In the genomic region with DNA sequence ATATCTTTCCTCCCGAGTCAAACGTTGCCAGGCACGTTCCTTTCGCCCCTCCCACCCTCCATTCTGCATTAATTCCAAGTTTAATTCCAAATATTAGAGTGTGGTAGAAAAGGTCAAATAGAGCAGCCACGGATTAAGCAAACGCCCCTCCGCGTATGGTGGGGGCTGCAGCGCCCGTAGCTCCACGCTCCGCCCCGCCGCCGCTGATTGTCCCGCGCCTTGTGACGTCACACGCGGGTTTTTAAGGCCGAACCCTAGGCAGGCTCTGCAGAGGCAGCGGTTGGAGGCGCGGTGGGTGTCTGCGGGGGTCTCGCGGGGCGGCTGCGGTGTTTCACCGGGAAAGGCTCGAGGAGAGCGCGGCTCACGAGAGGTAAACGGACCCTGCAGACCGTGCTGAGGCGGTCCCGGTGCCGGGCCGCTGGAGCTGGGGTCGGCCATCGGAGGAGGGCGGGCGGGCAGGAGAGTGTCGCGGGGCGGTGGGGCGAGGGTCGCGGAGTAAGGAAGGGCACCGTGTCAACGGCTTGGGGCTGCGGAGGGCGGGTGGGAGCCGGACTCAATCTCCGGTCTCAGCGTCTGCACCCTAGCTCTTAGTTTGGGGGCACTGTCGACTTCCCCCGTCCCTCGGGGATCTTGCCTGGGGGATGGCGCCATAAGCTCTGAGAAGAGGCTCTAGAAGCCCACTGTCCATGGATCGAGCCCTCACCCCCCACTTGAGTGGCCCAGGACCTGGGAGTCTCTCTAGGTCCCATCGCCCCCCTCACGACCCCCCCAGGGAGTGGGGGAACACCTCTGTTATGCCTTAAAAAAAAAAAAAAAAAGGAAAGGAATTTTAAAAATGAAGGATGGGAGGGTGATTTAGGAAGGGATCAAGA, we compare ENCODE assay signal across 8 cellular contexts. TPM values are rescaled to one million over a fixed set of nuclear protein-coding genes. Genes with fewer than 3 reads are reported as not detected.
A peak's percentile ranks its signal among the peaks of the same experiment; 100 is the strongest.
DNase-seq lines count a peak whose midpoint lies in the region; ATAC-seq, FAIRE-seq and TF ChIP-seq lines count a peak whose summit lies in the region.

A gene with protein sequence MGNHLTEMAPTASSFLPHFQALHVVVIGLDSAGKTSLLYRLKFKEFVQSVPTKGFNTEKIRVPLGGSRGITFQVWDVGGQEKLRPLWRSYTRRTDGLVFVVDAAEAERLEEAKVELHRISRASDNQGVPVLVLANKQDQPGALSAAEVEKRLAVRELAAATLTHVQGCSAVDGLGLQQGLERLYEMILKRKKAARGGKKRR (plus strand): TSS at position 270 of the 872 bp plus-strand sequence. CDS start 740 bp downstream, outside the sequence.

- H3K18ac ChIP-seq in H1 (ENCODE audit: extremely low read depth, low read length) = peak within 1 kb of the TSS; percentile 83
- H3K18ac ChIP-seq in mesendoderm (ENCODE audit: low read length) = peak within 1 kb of the TSS; percentile 69

- H2AFZ ChIP-seq in H1 (ENCODE audit: low read length) = peak within 1 kb of the TSS; percentile 92

- H3K4me3 ChIP-seq in H1 (ENCODE audit: extremely low read depth in 1 of 4, insufficient read depth in 2 of 4, low read depth in 3 of 4, low read length in 4 of 4) (peak within 1 kb of the TSS; percentile 60 to 82 (median 75)), mesendoderm (ENCODE audit: low read length) (peak within 1 kb of the TSS; percentile 89)

- FAIRE-seq in H1 (lab: Jason Lieb, UNC) = no peak

- no peaks in the 10 kb centered on the region for H3K27me3 ChIP-seq in H1 (replicated peaks in 1 of 4; ENCODE audit: control insufficient read depth in 3 of 4, extremely low read depth in 1 of 4, insufficient read depth in 3 of 4, low read length in 3 of 4)
- H3K27me3 ChIP-seq in mesendoderm (ENCODE audit: insufficient read depth, low read length, poor library complexity) = no peaks in the 10 kb centered on the region

- TF ChIP-seq EP300 in H1 (IDR thresholded peaks at IDR 0.05; ENCODE audit: borderline replicate concordance in 1 of 2, low read depth in 2 of 2, low read length in 2 of 2) = no peak

- H3K9me3 Mint-ChIP-seq in Calu3 (ENCODE audit: low read depth, unreplicated experiment) = no peaks in the 10 kb centered on the region

- H3K23ac ChIP-seq in H1 (ENCODE audit: insufficient read length) (no peak within 1 kb of the TSS), mesendoderm (ENCODE audit: low read length) (peak within 1 kb of the TSS; percentile 70)

- peak within 1 kb of the TSS; percentile 62 for H3K27ac Mint-ChIP-seq in Calu3 (ENCODE audit: unreplicated experiment)

- H3K14ac ChIP-seq in H1 (ENCODE audit: insufficient read length) = no peak within 1 kb of the TSS

- H3K79me1 ChIP-seq in H1 (ENCODE audit: low read depth, low read length) (no peaks in the 10 kb centered on the region; the same call in 1 of the 2 replicates), mesendoderm (ENCODE audit: low read length) (peaks cover 13% of the 10 kb centered on the region)

- H3K4me1 Mint-ChIP-seq in Calu3 (ENCODE audit: low read depth, unreplicated experiment) = peaks cover 13% of the 10 kb centered on the region

- peaks cover 2% of the 10 kb centered on the region; the same call in 1 of the 2 replicates for H3K23me2 ChIP-seq in H1 (ENCODE audit: low read depth, low read length)

- H3K36me3 Mint-ChIP-seq in Calu3 (ENCODE audit: insufficient read depth, unreplicated experiment) = peaks cover 13% of the 10 kb centered on the region

- WGBS in H1 (ENCODE audit: extremely low coverage in 1 of 2, insufficient coverage in 1 of 2, insufficient read length in 1 of 2, insufficient replicate concordance in 2 of 2, low coverage in 1 of 2, low lambda C conversion rate in 2 of 2, missing lambda C conversion rate in 1 of 2), 2 experiments = 1% methylated on average over 39 of the region's 64 CpGs; no CpG with 5 or more reads in 1 of the 2 experiments
- no CpG with 5 or more reads among the region's 64 CpGs for WGBS in mesendoderm (ENCODE audit: extremely low coverage, insufficient coverage, low lambda C conversion rate)

- TSS peak; percentile 67 for BruUV-seq in Calu3 (replicated peaks; lab: Mats Ljungman, UMichigan)

- intact Hi-C loops in Calu3 (cut with micrococcal nuclease; ENCODE audit: unreplicated experiment) = no loop called here

- H2BK12ac ChIP-seq in H1 (ENCODE audit: low read depth, low read length) = peak within 1 kb of the TSS; percentile 33; the same call in 1 of the 2 replicates

- CTCF ChIA-PET in Calu3 (lab: Charles Lee) = interaction anchor here (0.6 to 7.2 kb wide), 13 partner anchors 11 to 486 kb away, joined by 3 to 88 read pairs (median 4); a partner anchor contains a TSS
- CTCF ChIA-PET in H1 (lab: Charles Lee; ENCODE audit: partially characterized antibody) = interaction anchor here (0.5 to 14.9 kb wide), 11 partner anchors 11 to 265 kb away, joined by 3 to 296 read pairs (median 4); a partner anchor contains a TSS

- H4K8ac ChIP-seq in H1 (ENCODE audit: extremely low read depth, insufficient read depth, low read length) = peak within 1 kb of the TSS; percentile 87
- no peak within 1 kb of the TSS for H4K8ac ChIP-seq in mesendoderm (ENCODE audit: low read depth, low read length)

- peak; percentile 76 to 92 for TF ChIP-seq POLR2A in H1 (IDR thresholded peaks at IDR 0.05; ENCODE audit: control extremely low read depth in 1 of 2, low read depth in 2 of 2, low read length in 2 of 2)

- H3K4me2 ChIP-seq in H1 (ENCODE audit: insufficient read depth in 1 of 2, low read depth in 2 of 2, low read length in 2 of 2) (peak within 1 kb of the TSS; percentile 68 to 80), mesendoderm (ENCODE audit: low read length) (peak within 1 kb of the TSS; percentile 79)

- H3K4me3 Mint-ChIP-seq in Calu3 (ENCODE audit: low read depth, unreplicated experiment) = peak within 1 kb of the TSS; percentile 81

- POLR2A ChIA-PET in H1 (lab: Charles Lee; ENCODE audit: partially characterized antibody) = interaction anchor here (0.5 to 15.1 kb wide), 17 partner anchors 9 to 278 kb away, joined by 3 to 184 read pairs (median 6); a partner anchor contains a TSS

- no peak within 1 kb of the TSS for H2BK20ac ChIP-seq in H1 (ENCODE audit: low read length)

- peak within 1 kb of the TSS; percentile 62 for H3K4ac ChIP-seq in H1 (replicated peaks; ENCODE audit: insufficient read length, low read depth, low read length)
- peak within 1 kb of the TSS; percentile 25 for H3K4ac ChIP-seq in mesendoderm (ENCODE audit: low read depth, low read length)

- H3K27me3 Mint-ChIP-seq in Calu3 (ENCODE audit: unreplicated experiment) = no peaks in the 10 kb centered on the region

- H3K79me2 ChIP-seq in H1 (ENCODE audit: control insufficient read depth in 1 of 2, insufficient read depth in 2 of 2, low read length in 2 of 2) = no peaks in the 10 kb centered on the region
- peaks cover 31% of the 10 kb centered on the region for H3K79me2 ChIP-seq in mesendoderm (ENCODE audit: control insufficient read depth, insufficient read depth, low read length)

- H4K20me1 ChIP-seq in H1 (replicated peaks in 1 of 2; ENCODE audit: control insufficient read depth in 1 of 2, insufficient read depth in 2 of 2, low read length in 2 of 2) = no peaks in the 10 kb centered on the region

- no peak within 1 kb of the TSS for H2BK15ac ChIP-seq in H1 (ENCODE audit: low read length)
- no peak within 1 kb of the TSS for H2BK15ac ChIP-seq in mesendoderm (replicated peaks; ENCODE audit: low read depth)

- H3K9me3 ChIP-seq in H1 (ENCODE audit: insufficient read depth in 2 of 2, low read depth in 1 of 2, low read length in 1 of 2) = no peaks in the 10 kb centered on the region

- TF ChIP-seq CTCF in Calu3 (IDR thresholded peaks at IDR 0.05; ENCODE audit: unreplicated experiment) (no peak), H1 (IDR thresholded peaks at IDR 0.05; ENCODE audit: control extremely low read depth in 1 of 3, insufficient read depth in 1 of 3, low read depth in 1 of 3, low read length in 3 of 3) (no peak)

- no peak for TF ChIP-seq RAD21 in H1 (IDR thresholded peaks at IDR 0.05 in 1 of 2, conservative IDR thresholded peaks at IDR 0.05 in 1 of 2; ENCODE audit: low read depth in 2 of 2, low read length in 2 of 2)

- H2BK5ac ChIP-seq in H1 (ENCODE audit: low read depth, low read length) = no peak within 1 kb of the TSS
- H2BK5ac ChIP-seq in mesendoderm (ENCODE audit: low read length) = peak within 1 kb of the TSS; percentile 66

- ATAC-seq in HG03521 (IDR thresholded peaks at IDR 0.05; ENCODE audit: unreplicated experiment) (peak; percentile 46), GM18873 (IDR thresholded peaks at IDR 0.05; ENCODE audit: low FRiP score, unreplicated experiment) (no peak)

- H4K5ac ChIP-seq in H1 (ENCODE audit: insufficient read length, low read depth, low read length) (no peak within 1 kb of the TSS), mesendoderm (ENCODE audit: low read length) (no peak within 1 kb of the TSS)

- H3K27ac ChIP-seq in H1 (ENCODE audit: low read depth, low read length) (peak within 1 kb of the TSS; percentile 41; the same call in 1 of the 2 replicates), mesendoderm (ENCODE audit: low read depth, low read length) (no peak within 1 kb of the TSS)

- H2BK120ac ChIP-seq in H1 (replicated peaks; ENCODE audit: low read depth, low read length) (no peak within 1 kb of the TSS), mesendoderm (ENCODE audit: low read depth, low read length) (no peak within 1 kb of the TSS)

- DNase-seq in Calu3 (peak; percentile 82), NOMO-1 (lab: John Stamatoyannopoulos, UW; ENCODE audit: unreplicated experiment in 2 of 2) (peak; percentile 55 to 61), H1 (ENCODE audit: low read depth in 1 of 2, low spot score in 2 of 2) (peak in 1 of 2 experiments; percentile 89), mesendoderm (peak; percentile 89)
- peak; percentile 57 for DNase-seq in activated CD8-positive, alpha-beta memory T cell treated with anti-CD3 and anti-CD28 coated beads, Interleukin-2, amount 50 U/mL, for 1 hour (ENCODE audit: extremely low read depth)
- DNase-seq in stimulated activated CD8-positive, alpha-beta memory T cell treated with anti-CD3 and anti-CD28 coated beads, Interleukin-12 subunit alpha, Interleukin-12 subunit beta, amount 100 ng/mL, for 24 hours (ENCODE audit: extremely low read depth) = peak; percentile 58

- H3K56ac ChIP-seq in H1 (replicated peaks; ENCODE audit: insufficient read length, low read depth, low read length) (no peak within 1 kb of the TSS), mesendoderm (ENCODE audit: low read length) (peak within 1 kb of the TSS; percentile 94)

- H4K91ac ChIP-seq in H1 (replicated peaks; ENCODE audit: insufficient read length, low read length) = peak within 1 kb of the TSS; percentile 82

- H3K9ac ChIP-seq in H1 (replicated peaks in 1 of 4; ENCODE audit: extremely low read depth in 1 of 4, low read depth in 3 of 4, low read length in 3 of 4) (peak within 1 kb of the TSS; percentile 15 to 86 (median 75); a peak in 6 of 7 replicates), mesendoderm (ENCODE audit: low read length) (peak within 1 kb of the TSS; percentile 91)

- 0 out of 8 replicates have a peak, but pooled peaks cover 0 to 2% (median 0%) of the 10 kb centered on the region in 4 experiments for H3K36me3 ChIP-seq in H1 (ENCODE audit: control insufficient read depth in 2 of 4, insufficient read depth in 4 of 4, low read length in 3 of 4)
- H3K36me3 ChIP-seq in mesendoderm (ENCODE audit: control insufficient read depth, insufficient read depth, low read length) = peaks cover 5% of the 10 kb centered on the region

- H2AK5ac ChIP-seq in H1 (ENCODE audit: low read depth, low read length) (no peak within 1 kb of the TSS), mesendoderm (ENCODE audit: low read length) (no peak within 1 kb of the TSS)

- H3K4me1 ChIP-seq in H1 (replicated peaks in 1 of 4; ENCODE audit: control insufficient read depth in 3 of 4, insufficient read depth in 4 of 4, low read length in 3 of 4) (peaks cover 0 to 6% (median 2%) of the 10 kb centered on the region in 4 experiments; a peak in 4 of 7 replicates), mesendoderm (ENCODE audit: control insufficient read depth, low read depth, low read length) (peaks cover 12% of the 10 kb centered on the region)

RNA-seq across cellular contexts. Expression of the gene that starts here (rescaled TPM):
- 3.4 TPM in 2 replicates for total RNA-seq in Calu3 (2022)
- 8.4 TPM in 2 replicates for total RNA-seq in H1 (2021; fragmentation: NEBNext Ultra II Directional; extraction: Animal tissue kit (Norgen Biotek cat#: 25700))
- 9.2 and 16.2 TPM in 2 replicates for polyA plus RNA-seq in H1 (2011; rRNA removed)
- 13.0 TPM for polyA plus RNA-seq in H1 (2011; cell fraction: cytosol; rRNA removed)
- polyA plus RNA-seq in H1 (2011; cell fraction: nucleus; rRNA removed) = 10.2 TPM
- polyA plus RNA-seq in H1 (2012, experiment 1 of 2) = 7.8 to 9.1 TPM (median 8.5 TPM) in 4 replicates
- 8.1 TPM for polyA plus RNA-seq in H1 (2012, experiment 2 of 2)
- 4.9 TPM for polyA plus RNA-seq in H1 (2013, experiment 1 of 2)
- polyA plus RNA-seq in H1 (2013, experiment 2 of 2) = 5.6 TPM
- polyA minus RNA-seq in H1 (2011; rRNA and poly(A)+ RNA removed) = 6.4 and 7.0 TPM in 2 replicates
- 5.1 TPM for polyA minus RNA-seq in H1 (2011; cell fraction: cytosol; rRNA and poly(A)+ RNA removed)
- polyA minus RNA-seq in H1 (2011; cell fraction: nucleus; rRNA and poly(A)+ RNA removed) = 9.5 TPM
- polyA plus RNA-seq in mesendoderm (2013, experiment 1 of 2) = 12.7 TPM
- polyA plus RNA-seq in mesendoderm (2013, experiment 2 of 2) = 11.4 TPM
